In genomic region chr11:118102721-118103261, GRCh38 we compare ENCODE assay signal across 1 cellular context.
TF ChIP-seq lines count a peak whose summit lies in the region.

No MANE protein-coding gene starts in this region.

TF ChIP-seq in K562, 482 proteins besides CTCF, POLR2A, EP300 and RAD21 (continued from another document and continues in another):
- TF ChIP-seq REST (CRISPR knock-in tag; IDR thresholded peaks at IDR 0.05; ENCODE audit: low read depth) (no peak), MTA1 (IDR thresholded peaks at IDR 0.05; ENCODE audit: borderline replicate concordance) (no peak), ZNF785 (CRISPR knock-in tag; IDR thresholded peaks at IDR 0.05) (no peak), TAF7 (tag; IDR thresholded peaks at IDR 0.05) (no peak), EHMT2 (IDR thresholded peaks at IDR 0.05) (no peak), SMARCA4 (IDR thresholded peaks at IDR 0.05) (0 out of 2 replicates have a peak, but pooled peaks have one; percentile 58), SNAPC5 (CRISPR knock-in tag; IDR thresholded peaks at IDR 0.05) (no peak), ZBTB12 (CRISPR knock-in tag; IDR thresholded peaks at IDR 0.05) (no peak), ZNF780A (CRISPR knock-in tag; IDR thresholded peaks at IDR 0.05) (no peak), NRF1 (conservative IDR thresholded peaks at IDR 0.05 in 1 of 2, IDR thresholded peaks at IDR 0.05 in 1 of 2) (peak; percentile 81 to 86), ZBTB8A (IDR thresholded peaks at IDR 0.05; ENCODE audit: partially characterized antibody) (no peak), FOSL1 (tag; conservative IDR thresholded peaks at IDR 0.05) (no peak), ETV1 (tag; conservative IDR thresholded peaks at IDR 0.05; ENCODE audit: low read depth) (0 out of 2 replicates have a peak, but pooled peaks have one; percentile 13), E2F8 (IDR thresholded peaks at IDR 0.05; ENCODE audit: low read depth, partially characterized antibody) (no peak), MCM2 (IDR thresholded peaks at IDR 0.05; ENCODE audit: low read depth) (no peak), NCOR1 (IDR thresholded peaks at IDR 0.05) (peak; percentile 87), FOXM1 (IDR thresholded peaks at IDR 0.05; ENCODE audit: low read depth) (no peak), FOXM1 (CRISPR knock-in tag; IDR thresholded peaks at IDR 0.05; ENCODE audit: low read depth) (no peak), TAF1 (IDR thresholded peaks at IDR 0.05; ENCODE audit: control insufficient read depth, extremely low read depth, insufficient read depth, low read length, severe bottlenecking) (no peak), NR3C1 (CRISPR knock-in tag; IDR thresholded peaks at IDR 0.05) (no peak), MCM5 (IDR thresholded peaks at IDR 0.05; ENCODE audit: low read depth) (no peak), JUNB (CRISPR knock-in tag; conservative IDR thresholded peaks at IDR 0.05) (no peak), TCF3 (CRISPR knock-in tag; IDR thresholded peaks at IDR 0.05) (peak; percentile 72), RBM15 (IDR thresholded peaks at IDR 0.05; ENCODE audit: insufficient read depth, low read length) (no peak), STAT5B (CRISPR knock-in tag; IDR thresholded peaks at IDR 0.05) (no peak), MXI1 (IDR thresholded peaks at IDR 0.05; ENCODE audit: low read depth, low read length) (no peak), NUFIP1 (IDR thresholded peaks at IDR 0.05; ENCODE audit: partially characterized antibody) (no peak), ZNF77 (CRISPR knock-in tag; IDR thresholded peaks at IDR 0.05) (no peak), THRB (CRISPR knock-in tag; conservative IDR thresholded peaks at IDR 0.05) (no peak), TRIM28 (IDR thresholded peaks at IDR 0.05) (no peak; the same call in 1 of the 2 replicates), ZNF12 (CRISPR knock-in tag; IDR thresholded peaks at IDR 0.05) (no peak), GATAD2A (IDR thresholded peaks at IDR 0.05) (0 out of 2 replicates have a peak, but pooled peaks have one; percentile 30), RAD51 (IDR thresholded peaks at IDR 0.05; ENCODE audit: borderline replicate concordance, low read depth) (peak; percentile 71), NKRF (IDR thresholded peaks at IDR 0.05; ENCODE audit: borderline replicate concordance) (no peak), ILF3 (IDR thresholded peaks at IDR 0.05; ENCODE audit: borderline replicate concordance) (no peak), DEAF1 (CRISPR knock-in tag; IDR thresholded peaks at IDR 0.05) (no peak), ZNF24 (IDR thresholded peaks at IDR 0.05) (0 out of 2 replicates have a peak, but pooled peaks have one; percentile 14), PHB2 (IDR thresholded peaks at IDR 0.05; ENCODE audit: low read depth) (no peak), CHD2 (IDR thresholded peaks at IDR 0.05; ENCODE audit: low read depth, low read length) (0 out of 2 replicates have a peak, but pooled peaks have one; percentile 15), SP2 (IDR thresholded peaks at IDR 0.05; ENCODE audit: extremely low read depth, low read depth, low read length, poor library complexity, severe bottlenecking) (no peak), ZEB2 (IDR thresholded peaks at IDR 0.05) (no peak), ZNF589 (CRISPR knock-in tag; IDR thresholded peaks at IDR 0.05; ENCODE audit: low read depth) (no peak), MTA3 (IDR thresholded peaks at IDR 0.05; ENCODE audit: borderline replicate concordance) (no peak), ESRRB (CRISPR knock-in tag; IDR thresholded peaks at IDR 0.05; ENCODE audit: borderline replicate concordance) (no peak), PTBP1 (IDR thresholded peaks at IDR 0.05; ENCODE audit: low read depth, low read length) (no peak), FOXA3 (CRISPR knock-in tag; conservative IDR thresholded peaks at IDR 0.05 in 1 of 2, IDR thresholded peaks at IDR 0.05 in 1 of 2) (no peak), ATF1 (CRISPR knock-in tag; IDR thresholded peaks at IDR 0.05) (no peak), ATF1 (tag; IDR thresholded peaks at IDR 0.05) (peak; percentile 36; the same call in 1 of the 2 replicates), HNRNPLL (IDR thresholded peaks at IDR 0.05; ENCODE audit: low read depth, low read length, poor library complexity, severe bottlenecking) (peak; percentile 7), SIN3B (IDR thresholded peaks at IDR 0.05; ENCODE audit: low read depth) (no peak), HNRNPUL1 (IDR thresholded peaks at IDR 0.05; ENCODE audit: low read length) (no peak), KAT8 (IDR thresholded peaks at IDR 0.05; ENCODE audit: low read depth) (no peak), ZC3H8 (IDR thresholded peaks at IDR 0.05) (no peak), RFX5 (IDR thresholded peaks at IDR 0.05; ENCODE audit: low read depth, low read length) (no peak), ZNF740 (CRISPR knock-in tag; IDR thresholded peaks at IDR 0.05) (no peak), ZNF740 (tag; IDR thresholded peaks at IDR 0.05) (no peak), DPF2 (IDR thresholded peaks at IDR 0.05) (peak; percentile 75), PHTF2 (CRISPR knock-in tag; IDR thresholded peaks at IDR 0.05) (no peak), TOE1 (IDR thresholded peaks at IDR 0.05; ENCODE audit: borderline replicate concordance) (peak; percentile 72), TOE1 (CRISPR knock-in tag; IDR thresholded peaks at IDR 0.05; ENCODE audit: borderline replicate concordance, low read depth) (no peak), THAP12 (CRISPR knock-in tag; IDR thresholded peaks at IDR 0.05) (no peak), GATA2 (CRISPR knock-in tag; IDR thresholded peaks at IDR 0.05) (no peak), ZNF217 (CRISPR knock-in tag; IDR thresholded peaks at IDR 0.05) (no peak), KDM5B (IDR thresholded peaks at IDR 0.05; ENCODE audit: insufficient replicate concordance, low read depth, low read length) (no peak), HMG20B (CRISPR knock-in tag; IDR thresholded peaks at IDR 0.05) (no peak)
